1 cellular context compared by ENCODE assay signal in the genomic region with DNA sequence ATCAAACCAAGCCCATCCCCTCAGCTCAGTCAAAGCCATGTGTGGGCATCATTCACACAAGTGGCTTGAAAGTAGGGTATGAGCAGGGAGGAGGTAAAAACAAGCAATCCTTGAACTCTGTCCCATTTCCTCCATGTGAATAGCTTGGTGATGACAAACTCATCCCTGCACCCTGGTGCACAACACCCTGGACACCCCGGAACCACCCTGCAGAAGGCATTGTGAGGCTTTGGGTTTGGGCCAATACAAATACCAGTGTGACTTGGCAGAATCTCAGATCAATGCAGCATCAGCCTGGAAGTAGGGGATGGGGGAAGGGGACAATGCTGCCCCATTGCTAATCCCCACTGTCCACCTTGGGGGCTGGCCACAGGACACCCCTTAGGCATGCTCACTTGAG.
A peak's percentile ranks its signal among the peaks of the same experiment; 100 is the strongest.
TF ChIP-seq lines count a peak whose summit lies in the region.

No MANE protein-coding gene starts in this region.

TF ChIP-seq in HepG2, 621 proteins besides CTCF, POLR2A, EP300 and RAD21 (continued from another document and continues in another):
- no peak for TF ChIP-seq MLXIP (CRISPR knock-in tag; IDR thresholded peaks at IDR 0.05; ENCODE audit: borderline replicate concordance)
- 0 out of 2 replicates have a peak, but pooled peaks have one; percentile 25 for TF ChIP-seq NFAT5 (CRISPR knock-in tag; IDR thresholded peaks at IDR 0.05)
- TF ChIP-seq SALL1 (CRISPR knock-in tag; IDR thresholded peaks at IDR 0.05) = peak; percentile 80
- TF ChIP-seq HNRNPL (IDR thresholded peaks at IDR 0.05; ENCODE audit: low read depth, low read length) = no peak
- TF ChIP-seq, protein P1, sequence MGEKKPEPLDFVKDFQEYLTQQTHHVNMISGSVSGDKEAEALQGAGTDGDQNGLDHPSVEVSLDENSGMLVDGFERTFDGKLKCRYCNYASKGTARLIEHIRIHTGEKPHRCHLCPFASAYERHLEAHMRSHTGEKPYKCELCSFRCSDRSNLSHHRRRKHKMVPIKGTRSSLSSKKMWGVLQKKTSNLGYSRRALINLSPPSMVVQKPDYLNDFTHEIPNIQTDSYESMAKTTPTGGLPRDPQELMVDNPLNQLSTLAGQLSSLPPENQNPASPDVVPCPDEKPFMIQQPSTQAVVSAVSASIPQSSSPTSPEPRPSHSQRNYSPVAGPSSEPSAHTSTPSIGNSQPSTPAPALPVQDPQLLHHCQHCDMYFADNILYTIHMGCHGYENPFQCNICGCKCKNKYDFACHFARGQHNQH (CRISPR knock-in tag; IDR thresholded peaks at IDR 0.05) = no peak
- 0 out of 2 replicates have a peak, but pooled peaks have one; percentile 12 for TF ChIP-seq CBX5 (CRISPR knock-in tag; IDR thresholded peaks at IDR 0.05; ENCODE audit: borderline replicate concordance)
- TF ChIP-seq ZNF468 (CRISPR knock-in tag; IDR thresholded peaks at IDR 0.05) = no peak
- peak; percentile 79 for TF ChIP-seq SOX5 (CRISPR knock-in tag; IDR thresholded peaks at IDR 0.05; ENCODE audit: borderline replicate concordance)
- TF ChIP-seq RARA (CRISPR knock-in tag; IDR thresholded peaks at IDR 0.05) = peak; percentile 51; the same call in 1 of the 2 replicates
- TF ChIP-seq MTA1 (CRISPR knock-in tag; IDR thresholded peaks at IDR 0.05; ENCODE audit: borderline replicate concordance) = 0 out of 2 replicates have a peak, but pooled peaks have one; percentile 37
- TF ChIP-seq ZNF280B (CRISPR knock-in tag; IDR thresholded peaks at IDR 0.05; ENCODE audit: borderline replicate concordance) = no peak
- peak; percentile 46; the same call in 1 of the 2 replicates for TF ChIP-seq NFE2L2 (IDR thresholded peaks at IDR 0.05; ENCODE audit: low read length)
- peak; percentile 82 for TF ChIP-seq HNF4A (CRISPR knock-in tag; IDR thresholded peaks at IDR 0.05)
- TF ChIP-seq FOXP1 (IDR thresholded peaks at IDR 0.05) = no peak
- TF ChIP-seq FOXP1 (CRISPR knock-in tag; IDR thresholded peaks at IDR 0.05) = peak; percentile 64; the same call in 1 of the 2 replicates
- 0 out of 2 replicates have a peak, but pooled peaks have one; percentile 69 for TF ChIP-seq HINFP (CRISPR knock-in tag; IDR thresholded peaks at IDR 0.05; ENCODE audit: low read depth)
- TF ChIP-seq ZBTB46 (CRISPR knock-in tag; IDR thresholded peaks at IDR 0.05; ENCODE audit: borderline replicate concordance) = 0 out of 2 replicates have a peak, but pooled peaks have one; percentile 41
- TF ChIP-seq, protein P2, sequence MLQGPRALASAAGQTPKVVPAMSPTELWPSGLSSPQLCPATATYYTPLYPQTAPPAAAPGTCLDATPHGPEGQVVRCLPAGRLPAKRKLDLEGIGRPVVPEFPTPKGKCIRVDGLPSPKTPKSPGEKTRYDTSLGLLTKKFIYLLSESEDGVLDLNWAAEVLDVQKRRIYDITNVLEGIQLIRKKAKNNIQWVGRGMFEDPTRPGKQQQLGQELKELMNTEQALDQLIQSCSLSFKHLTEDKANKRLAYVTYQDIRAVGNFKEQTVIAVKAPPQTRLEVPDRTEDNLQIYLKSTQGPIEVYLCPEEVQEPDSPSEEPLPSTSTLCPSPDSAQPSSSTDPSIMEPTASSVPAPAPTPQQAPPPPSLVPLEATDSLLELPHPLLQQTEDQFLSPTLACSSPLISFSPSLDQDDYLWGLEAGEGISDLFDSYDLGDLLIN (CRISPR knock-in tag; IDR thresholded peaks at IDR 0.05; ENCODE audit: borderline replicate concordance) = no peak
- TF ChIP-seq KDM5B (CRISPR knock-in tag; IDR thresholded peaks at IDR 0.05; ENCODE audit: borderline replicate concordance) = no peak
- TF ChIP-seq ZNF687 (CRISPR knock-in tag; IDR thresholded peaks at IDR 0.05) = 0 out of 2 replicates have a peak, but pooled peaks have one; percentile 13
- TF ChIP-seq NRL (CRISPR knock-in tag; IDR thresholded peaks at IDR 0.05; ENCODE audit: borderline replicate concordance) = no peak
- no peak for TF ChIP-seq ZSCAN9 (CRISPR knock-in tag; IDR thresholded peaks at IDR 0.05; ENCODE audit: borderline replicate concordance)
- peak; percentile 32 for TF ChIP-seq XRCC5 (optimal IDR thresholded peaks at IDR 0.05; ENCODE audit: low read length)
- TF ChIP-seq CEBPG (CRISPR knock-in tag; IDR thresholded peaks at IDR 0.05) = no peak
- TF ChIP-seq ELF3 (CRISPR knock-in tag; IDR thresholded peaks at IDR 0.05) = peak; percentile 81; the same call in 1 of the 2 replicates
- no peak for TF ChIP-seq MTA3 (CRISPR knock-in tag; IDR thresholded peaks at IDR 0.05)
- no peak for TF ChIP-seq ZNF792 (CRISPR knock-in tag; IDR thresholded peaks at IDR 0.05)
- 0 out of 2 replicates have a peak, but pooled peaks have one; percentile 30 for TF ChIP-seq HDAC2 (CRISPR knock-in tag; IDR thresholded peaks at IDR 0.05)
- no peak for TF ChIP-seq SPEN (CRISPR knock-in tag; IDR thresholded peaks at IDR 0.05; ENCODE audit: low read depth)
- 0 out of 2 replicates have a peak, but pooled peaks have one; percentile 49 for TF ChIP-seq ZFP90 (CRISPR knock-in tag; IDR thresholded peaks at IDR 0.05; ENCODE audit: borderline replicate concordance)
- TF ChIP-seq ELF1 (CRISPR knock-in tag; IDR thresholded peaks at IDR 0.05) = peak; percentile 50; the same call in 1 of the 2 replicates
- TF ChIP-seq ZSCAN22 (CRISPR knock-in tag; IDR thresholded peaks at IDR 0.05) = no peak
- no peak for TF ChIP-seq MEF2D (CRISPR knock-in tag; IDR thresholded peaks at IDR 0.05)
- peak; percentile 76 for TF ChIP-seq FOXA3 (CRISPR knock-in tag; IDR thresholded peaks at IDR 0.05)
- no peak for TF ChIP-seq HNF4G (IDR thresholded peaks at IDR 0.05; ENCODE audit: borderline replicate concordance, low read depth, low read length)
- no peak for TF ChIP-seq HNF4G (CRISPR knock-in tag; IDR thresholded peaks at IDR 0.05; ENCODE audit: borderline replicate concordance, low read depth)
